ENCODE assay signal across 1 cellular context in the genomic region with DNA sequence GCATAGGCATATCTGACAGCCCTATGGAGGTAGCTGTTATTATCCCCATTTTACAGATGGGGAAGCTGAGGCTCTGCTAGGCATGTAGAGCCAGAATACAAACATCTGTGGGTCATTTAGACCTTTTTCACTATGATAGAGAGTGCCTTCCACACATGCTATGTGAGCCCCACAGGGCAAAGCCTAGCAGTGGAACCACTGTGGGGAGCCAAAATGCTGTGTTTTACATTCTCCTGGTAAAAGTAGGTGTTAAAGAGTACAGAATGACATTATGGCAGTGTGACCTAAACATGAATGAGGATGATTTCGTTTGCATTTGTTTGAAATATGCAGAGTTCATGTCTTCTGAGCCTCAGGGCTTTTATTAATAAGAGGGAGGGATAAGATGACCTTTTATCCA.
TF ChIP-seq lines count a peak whose summit lies in the region.

No MANE protein-coding gene starts in this region.

TF ChIP-seq in HEK293, 187 proteins besides CTCF, POLR2A, EP300 and RAD21 (continued from another document):
- TF ChIP-seq, protein P1, sequence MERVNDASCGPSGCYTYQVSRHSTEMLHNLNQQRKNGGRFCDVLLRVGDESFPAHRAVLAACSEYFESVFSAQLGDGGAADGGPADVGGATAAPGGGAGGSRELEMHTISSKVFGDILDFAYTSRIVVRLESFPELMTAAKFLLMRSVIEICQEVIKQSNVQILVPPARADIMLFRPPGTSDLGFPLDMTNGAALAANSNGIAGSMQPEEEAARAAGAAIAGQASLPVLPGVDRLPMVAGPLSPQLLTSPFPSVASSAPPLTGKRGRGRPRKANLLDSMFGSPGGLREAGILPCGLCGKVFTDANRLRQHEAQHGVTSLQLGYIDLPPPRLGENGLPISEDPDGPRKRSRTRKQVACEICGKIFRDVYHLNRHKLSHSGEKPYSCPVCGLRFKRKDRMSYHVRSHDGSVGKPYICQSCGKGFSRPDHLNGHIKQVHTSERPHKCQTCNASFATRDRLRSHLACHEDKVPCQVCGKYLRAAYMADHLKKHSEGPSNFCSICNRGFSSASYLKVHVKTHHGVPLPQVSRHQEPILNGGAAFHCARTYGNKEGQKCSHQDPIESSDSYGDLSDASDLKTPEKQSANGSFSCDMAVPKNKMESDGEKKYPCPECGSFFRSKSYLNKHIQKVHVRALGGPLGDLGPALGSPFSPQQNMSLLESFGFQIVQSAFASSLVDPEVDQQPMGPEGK (tag by site-specific recombination; IDR thresholded peaks at IDR 0.05): no peak
- TF ChIP-seq ZNF157 (tag by site-specific recombination; IDR thresholded peaks at IDR 0.05) (no peak), ZNF645 (tag by site-specific recombination; IDR thresholded peaks at IDR 0.05) (no peak)
